In the genomic region with DNA sequence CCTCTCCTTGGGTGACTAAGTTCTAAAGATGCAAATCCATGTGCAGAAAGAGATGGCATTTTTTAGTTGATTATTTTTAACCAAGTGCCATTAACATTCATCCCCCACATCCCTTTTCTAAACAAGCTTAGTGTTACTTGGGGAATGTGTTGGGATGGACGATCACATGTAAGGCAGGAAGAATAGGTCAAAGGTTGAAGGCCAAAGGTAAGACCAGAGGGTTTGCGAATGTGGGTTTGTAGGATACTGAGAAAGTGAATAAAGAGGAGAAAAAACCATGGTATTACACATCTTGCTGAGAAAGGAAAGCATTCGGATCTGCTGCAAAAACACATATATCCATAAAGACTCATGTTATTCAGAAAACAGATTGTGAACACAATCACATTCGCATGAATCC, we compare ENCODE assay signal across 1 cellular context.
TF ChIP-seq lines count a peak whose summit lies in the region.

No MANE protein-coding gene starts in this region.

TF ChIP-seq in liver, 16 proteins besides CTCF, POLR2A, EP300 and RAD21 (continued from another document):
- TF ChIP-seq, protein P1, sequence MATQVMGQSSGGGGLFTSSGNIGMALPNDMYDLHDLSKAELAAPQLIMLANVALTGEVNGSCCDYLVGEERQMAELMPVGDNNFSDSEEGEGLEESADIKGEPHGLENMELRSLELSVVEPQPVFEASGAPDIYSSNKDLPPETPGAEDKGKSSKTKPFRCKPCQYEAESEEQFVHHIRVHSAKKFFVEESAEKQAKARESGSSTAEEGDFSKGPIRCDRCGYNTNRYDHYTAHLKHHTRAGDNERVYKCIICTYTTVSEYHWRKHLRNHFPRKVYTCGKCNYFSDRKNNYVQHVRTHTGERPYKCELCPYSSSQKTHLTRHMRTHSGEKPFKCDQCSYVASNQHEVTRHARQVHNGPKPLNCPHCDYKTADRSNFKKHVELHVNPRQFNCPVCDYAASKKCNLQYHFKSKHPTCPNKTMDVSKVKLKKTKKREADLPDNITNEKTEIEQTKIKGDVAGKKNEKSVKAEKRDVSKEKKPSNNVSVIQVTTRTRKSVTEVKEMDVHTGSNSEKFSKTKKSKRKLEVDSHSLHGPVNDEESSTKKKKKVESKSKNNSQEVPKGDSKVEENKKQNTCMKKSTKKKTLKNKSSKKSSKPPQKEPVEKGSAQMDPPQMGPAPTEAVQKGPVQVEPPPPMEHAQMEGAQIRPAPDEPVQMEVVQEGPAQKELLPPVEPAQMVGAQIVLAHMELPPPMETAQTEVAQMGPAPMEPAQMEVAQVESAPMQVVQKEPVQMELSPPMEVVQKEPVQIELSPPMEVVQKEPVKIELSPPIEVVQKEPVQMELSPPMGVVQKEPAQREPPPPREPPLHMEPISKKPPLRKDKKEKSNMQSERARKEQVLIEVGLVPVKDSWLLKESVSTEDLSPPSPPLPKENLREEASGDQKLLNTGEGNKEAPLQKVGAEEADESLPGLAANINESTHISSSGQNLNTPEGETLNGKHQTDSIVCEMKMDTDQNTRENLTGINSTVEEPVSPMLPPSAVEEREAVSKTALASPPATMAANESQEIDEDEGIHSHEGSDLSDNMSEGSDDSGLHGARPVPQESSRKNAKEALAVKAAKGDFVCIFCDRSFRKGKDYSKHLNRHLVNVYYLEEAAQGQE (IDR thresholded peaks at IDR 0.05), result no peak
- TF ChIP-seq ATF3 (IDR thresholded peaks at IDR 0.05), result no peak
- no peak for TF ChIP-seq GABPA (IDR thresholded peaks at IDR 0.05 in 1 of 2, conservative IDR thresholded peaks at IDR 0.05 in 1 of 2)
- no peak for TF ChIP-seq TAF1 (conservative IDR thresholded peaks at IDR 0.05)
- TF ChIP-seq FOXA2 (IDR thresholded peaks at IDR 0.05), result no peak
- no peak for TF ChIP-seq RXRA (IDR thresholded peaks at IDR 0.05)
- no peak for TF ChIP-seq FOXA1 (IDR thresholded peaks at IDR 0.05)
- TF ChIP-seq ZBTB33 (IDR thresholded peaks at IDR 0.05), result no peak
- peak; percentile 67 for TF ChIP-seq NR2F2 (IDR thresholded peaks at IDR 0.05)
- no peak for TF ChIP-seq MAX (IDR thresholded peaks at IDR 0.05)
